Comparison of ENCODE assay signal across 8 cellular contexts in the genomic region with DNA sequence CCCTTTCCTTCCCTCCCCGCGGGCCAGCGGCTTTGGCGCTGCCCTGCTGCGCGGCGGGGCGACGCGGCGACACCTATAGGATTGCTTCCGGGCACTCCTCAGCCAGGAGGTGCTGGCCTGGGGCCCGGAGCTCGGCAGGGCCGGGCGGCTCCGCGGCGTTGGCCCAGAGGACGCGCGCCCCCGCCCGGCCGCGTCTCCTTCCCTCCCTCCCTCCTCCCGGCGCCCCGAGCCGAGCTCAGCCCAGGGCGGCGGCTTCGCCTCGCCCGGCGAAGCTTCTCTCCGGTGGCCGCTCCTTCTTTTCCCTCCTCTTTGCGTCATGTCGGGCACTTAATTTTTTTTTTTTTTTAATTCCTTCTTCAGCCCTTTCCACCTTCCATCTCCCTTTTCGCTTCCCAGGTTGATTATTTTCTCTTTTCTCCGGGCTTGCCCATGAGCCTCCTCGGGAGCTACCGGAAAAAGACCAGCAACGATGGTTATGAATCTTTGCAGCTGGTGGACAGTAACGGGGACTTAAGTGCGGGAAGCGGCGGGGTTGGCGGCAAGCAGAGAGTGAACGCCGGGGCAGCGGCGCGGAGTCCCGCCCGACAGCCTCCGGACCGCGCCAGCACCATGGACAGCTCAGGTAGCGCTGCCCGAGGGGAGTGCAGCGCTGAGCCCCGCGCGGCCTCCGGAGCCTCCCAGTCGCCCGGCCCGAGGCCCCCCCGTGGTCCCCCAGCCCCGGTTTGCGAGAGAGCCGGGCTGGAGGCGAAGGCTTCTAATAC. TPM values are rescaled to one million over a fixed set of nuclear protein-coding genes. Genes with fewer than 3 reads are reported as not detected.
DNase-seq lines count a peak whose midpoint lies in the region; ATAC-seq and TF ChIP-seq lines count a peak whose summit lies in the region.

A gene (plus strand): TSS at position 227 of the 761 bp plus-strand sequence. CDS start 203 bp downstream, at position 430.

- peak within 1 kb of the TSS; percentile 79 for H3K9ac ChIP-seq in endocrine pancreas (ENCODE audit: control insufficient read depth, insufficient read depth, low read length)

- no peak within 1 kb of the TSS for H3K27ac ChIP-seq in CD8-positive, alpha-beta T cell (ENCODE audit: low read depth, low read length)
- no peak within 1 kb of the TSS for H3K27ac ChIP-seq in lung (ENCODE audit: low read depth in 1 of 2, low read length in 1 of 2)

- no peaks in the 10 kb centered on the region for H3K36me3 ChIP-seq in CD8-positive, alpha-beta T cell (ENCODE audit: insufficient read depth, low read length)
- H3K36me3 ChIP-seq in endocrine pancreas (ENCODE audit: control insufficient read depth, insufficient read depth, low read length) (no peaks in the 10 kb centered on the region), lung (ENCODE audit: control insufficient read depth in 2 of 2, insufficient read depth in 2 of 2, low read length in 2 of 2) (no peaks in the 10 kb centered on the region)

- peaks cover 49% of the 10 kb centered on the region for H3K27me3 Mint-ChIP-seq in CD8-positive, alpha-beta T cell (ENCODE audit: low read depth)

- intact Hi-C loops in CD8-positive, alpha-beta T cell (cut with DNase I, micrococcal nuclease), result no loop called here

- peak within 1 kb of the TSS; percentile 26 for H3K4me3 Mint-ChIP-seq in CD8-positive, alpha-beta T cell

- no peaks in the 10 kb centered on the region for H3K9me3 ChIP-seq in CD8-positive, alpha-beta T cell (ENCODE audit: low read length)
- H3K9me3 ChIP-seq in endocrine pancreas (ENCODE audit: control insufficient read depth, low read length) (no peaks in the 10 kb centered on the region), lung (ENCODE audit: control insufficient read depth in 2 of 2, insufficient read depth in 1 of 2, low read length in 1 of 2) (no peaks in the 10 kb centered on the region)

- peaks cover 5% of the 10 kb centered on the region for H3K4me1 Mint-ChIP-seq in CD8-positive, alpha-beta T cell (ENCODE audit: low read depth)

- no peak within 1 kb of the TSS for H3K27ac Mint-ChIP-seq in CD8-positive, alpha-beta T cell

- no peak within 1 kb of the TSS for H3K4me3 ChIP-seq in CD8-positive, alpha-beta T cell (ENCODE audit: low read depth, low read length)
- H3K4me3 ChIP-seq in endocrine pancreas (ENCODE audit: control insufficient read depth, insufficient read depth, low read length) (peak within 1 kb of the TSS; percentile 94), lung (no peak within 1 kb of the TSS)

- peak; percentile 68 for ATAC-seq in CD8-positive, alpha-beta T cell
- peak; percentile 75 for ATAC-seq in HG02884 (IDR thresholded peaks at IDR 0.05; ENCODE audit: unreplicated experiment)
- peak; percentile 96 for ATAC-seq in lung (ENCODE audit: insufficient read depth, low FRiP score)

- peak; percentile 4 to 66 (median 45) for DNase-seq in CD8-positive, alpha-beta T cell
- DNase-seq in NCI-H526 (lab: John Stamatoyannopoulos, UW) (peak; percentile 69 to 91), lung (ENCODE audit: low spot score) (peak; percentile 62), middle frontal gyrus (ENCODE audit: extremely low spot score, low spot score) (no peak)
- DNase-seq in activated CD8-positive, alpha-beta memory T cell treated with anti-CD3 and anti-CD28 coated beads, Interleukin-2, amount 50 U/mL, for 24 hours (ENCODE audit: extremely low read depth), result peak; percentile 4
- peak in 2 of 3 experiments; percentile 13 to 31 for DNase-seq in stimulated activated CD4-positive, alpha-beta T cell treated with anti-CD3 and anti-CD28 coated beads, TNF-alpha, amount 100 ng/mL, for 4 hours (ENCODE audit: low read depth in 3 of 3)

- CTCF ChIA-PET in CD8-positive, alpha-beta T cell (lab: Charles Lee), result interaction anchor here (1.4 kb wide), 1 partner anchor 11 kb away, joined by 3 read pairs; no protein-coding TSS in a partner anchor

- no peaks in the 10 kb centered on the region for H3K4me1 ChIP-seq in CD8-positive, alpha-beta T cell (ENCODE audit: insufficient read depth, low read length)
- peaks cover 7% of the 10 kb centered on the region for H3K4me1 ChIP-seq in endocrine pancreas (ENCODE audit: control insufficient read depth, insufficient read depth, low read length)
- H3K4me1 ChIP-seq in lung (ENCODE audit: control insufficient read depth in 2 of 2, insufficient read depth in 2 of 2, low read length in 2 of 2), result peaks cover 4 to 5% of the 10 kb centered on the region in 2 donors

- POLR2A ChIA-PET in CD8-positive, alpha-beta T cell (lab: Charles Lee), result interaction anchor here (0.7 kb wide), 1 partner anchor 10 kb away, joined by 3 read pairs; no protein-coding TSS in a partner anchor

- no peaks in the 10 kb centered on the region for H3K36me3 Mint-ChIP-seq in CD8-positive, alpha-beta T cell

- 1 to 2% methylated on average over 68 to 75 of the region's 75 CpGs for WGBS in lung, 2 donors

- peaks cover 6% of the 10 kb centered on the region for H3K27me3 ChIP-seq in CD8-positive, alpha-beta T cell (ENCODE audit: insufficient read depth, low read length)
- no peaks in the 10 kb centered on the region for H3K27me3 ChIP-seq in endocrine pancreas (ENCODE audit: control insufficient read depth, insufficient read depth, low read length)
- no peaks in the 10 kb centered on the region for H3K27me3 ChIP-seq in lung (ENCODE audit: control insufficient read depth, insufficient read depth)

- no peak for TF ChIP-seq CTCF in CD8-positive, alpha-beta T cell (IDR thresholded peaks at IDR 0.05)
- no peak for TF ChIP-seq CTCF in lung (IDR thresholded peaks at IDR 0.05; ENCODE audit: control extremely low read depth, extremely low read depth)

- no peaks in the 10 kb centered on the region for H3K9me3 Mint-ChIP-seq in CD8-positive, alpha-beta T cell

RNA-seq across cellular contexts. Expression of the gene that starts here (rescaled TPM):
- total RNA-seq in CD8-positive, alpha-beta T cell, result 1 to 10 TPM; 1.4 to 1.9 TPM
- total RNA-seq in lung, result 1 to 10 TPM; 4.6 to 5.0 TPM
- polyA plus RNA-seq in lung, result 1 to 10 TPM in 1 of 2 donors, under 1 TPM in 1; 0.96 to 1.4 TPM
